Comparison of ENCODE assay signal across 3 cellular contexts in genomic region chr20:64199395-64199794, GRCh38.
TF ChIP-seq lines count a peak whose summit lies in the region.

No MANE protein-coding gene starts in this region.

TF ChIP-seq in HepG2, 621 proteins besides CTCF, POLR2A, EP300 and RAD21:
- no peak for TF ChIP-seq ZFX (CRISPR knock-in tag; IDR thresholded peaks at IDR 0.05; ENCODE audit: low read depth)
- TF ChIP-seq KDM5B (CRISPR knock-in tag; IDR thresholded peaks at IDR 0.05; ENCODE audit: borderline replicate concordance): 0 out of 2 replicates have a peak, but pooled peaks have one; percentile 3
- no peak for TF ChIP-seq ISX (CRISPR knock-in tag; conservative IDR thresholded peaks at IDR 0.05)

TF ChIP-seq in SK-N-SH, 30 proteins besides CTCF, POLR2A, EP300 and RAD21:
- TF ChIP-seq REST (IDR thresholded peaks at IDR 0.05; ENCODE audit: low read depth, low read length) (no peak), USF1 (IDR thresholded peaks at IDR 0.05; ENCODE audit: borderline replicate concordance, low read depth) (no peak), CHD2 (IDR thresholded peaks at IDR 0.05; ENCODE audit: low read length, partially characterized antibody) (no peak), FOSL2 (IDR thresholded peaks at IDR 0.05; ENCODE audit: borderline replicate concordance, low read depth) (no peak), TEAD4 (IDR thresholded peaks at IDR 0.05; ENCODE audit: borderline replicate concordance, insufficient read depth) (no peak), MXI1 (IDR thresholded peaks at IDR 0.05; ENCODE audit: low read depth, low read length) (peak; percentile 49; the same call in 1 of the 2 replicates), MEF2A (IDR thresholded peaks at IDR 0.05; ENCODE audit: borderline replicate concordance, low read depth) (no peak), GATA2 (CRISPR knock-in tag; IDR thresholded peaks at IDR 0.05) (peak; percentile 49; the same call in 1 of the 2 replicates)

TF ChIP-seq in neural cell, 6 proteins besides CTCF, POLR2A, EP300 and RAD21:
- no peak for TF ChIP-seq SMC3 (conservative IDR thresholded peaks at IDR 0.05; ENCODE audit: poor library complexity)
- no peak for TF ChIP-seq MXI1 (conservative IDR thresholded peaks at IDR 0.05; ENCODE audit: poor library complexity, severe bottlenecking)
- TF ChIP-seq TAF1 (IDR thresholded peaks at IDR 0.05; ENCODE audit: low read depth): no peak
- TF ChIP-seq REST (IDR thresholded peaks at IDR 0.05; ENCODE audit: borderline replicate concordance): no peak
- no peak for TF ChIP-seq EZH2 (IDR thresholded peaks at IDR 0.05; ENCODE audit: borderline replicate concordance, insufficient read depth, low read length, poor library complexity, severe bottlenecking)
- TF ChIP-seq POLR2AphosphoS5 (IDR thresholded peaks at IDR 0.05): no peak
